11 cellular contexts compared by ENCODE assay signal in genomic region chr9:93185261-93186150, GRCh38. TPM values are rescaled to one million over a fixed set of nuclear protein-coding genes. Genes with fewer than 3 reads are reported as not detected.
DNase-seq lines count a peak whose midpoint lies in the region; ATAC-seq and TF ChIP-seq lines count a peak whose summit lies in the region.
"Had no signal": no experiment of that assay in that cellular context is flagged by ENCODE, and none has a peak within 500 bp of the region (broad histone marks: within the 10 kb centered on the region; RNA-seq: fewer than 3 reads in every experiment).

No MANE protein-coding gene starts in this region.

- POLR2A ChIA-PET in CD4-positive, alpha-beta T cell (lab: Charles Lee) = no interaction called here

- no peak for DNase-seq in CD4-positive, alpha-beta T cell
- DNase-seq in GM13976 (ENCODE audit: low spot score) = peak; percentile 33
- DNase-seq in dorsolateral prefrontal cortex = peak in 1 of 10 donors; percentile 44
- DNase-seq in middle frontal gyrus (ENCODE audit: extremely low spot score, low spot score) = no peak
- no peak for DNase-seq in KBM-7
- no peak for DNase-seq in NCI-H1436 treated with DMSO at 0.1 percent for 48 hours (lab: John Stamatoyannopoulos, UW)
- DNase-seq in dedifferentiated amniotic fluid mesenchymal stem cell (ENCODE audit: extremely low spot score) = no peak
- DNase-seq: MM.1S, SJCRH30 had no signal

- H3K4me3 ChIP-seq in dorsolateral prefrontal cortex = peak overlapping the region in 58 of 59 donors; percentile 19 to 78 (median 63)
- H3K4me3 ChIP-seq: lung, SJCRH30 had no signal

- H3K27ac ChIP-seq in CD4-positive, alpha-beta T cell (ENCODE audit: low read depth, low read length) = no peak overlapping the region
- H3K27ac ChIP-seq in dorsolateral prefrontal cortex = peak overlapping the region in 52 of 59 donors; percentile 16 to 88 (median 66)
- H3K27ac ChIP-seq: SJCRH30 had no signal

- ATAC-seq in CD4-positive, alpha-beta T cell (ENCODE audit: poor library complexity) = no peak

- no peaks in the 10 kb centered on the region for H3K9me3 Mint-ChIP-seq in CD4-positive, alpha-beta T cell
- no peaks in the 10 kb centered on the region for H3K9me3 Mint-ChIP-seq in nephron

- peak overlapping the region; percentile 74 for H3K4me3 Mint-ChIP-seq in CD4-positive, alpha-beta T cell
- peak overlapping the region; percentile 76 to 84 (median 82) for H3K4me3 Mint-ChIP-seq in nephron

- no peaks in the 10 kb centered on the region for H3K36me3 Mint-ChIP-seq in CD4-positive, alpha-beta T cell (ENCODE audit: low read depth)
- H3K36me3 Mint-ChIP-seq in nephron (ENCODE audit: low read depth) = no peaks in the 10 kb centered on the region

- no peaks in the 10 kb centered on the region for H3K9me3 ChIP-seq in CD4-positive, alpha-beta T cell (ENCODE audit: control insufficient read depth, low read length)
- H3K9me3 ChIP-seq: SJCRH30 had no signal

- intact Hi-C loops in CD4-positive, alpha-beta T cell (cut with DNase I, micrococcal nuclease) = no loop called here
- intact Hi-C loops in dorsolateral prefrontal cortex (cut with DNase I) = no loop called here

- no peak for TF ChIP-seq CTCF in CD4-positive, alpha-beta T cell (IDR thresholded peaks at IDR 0.05)
- TF ChIP-seq CTCF in GM13976 (IDR thresholded peaks at IDR 0.05; ENCODE audit: borderline replicate concordance, control extremely low read depth, extremely low read depth, insufficient read depth, missing control alignments) (no peak), dorsolateral prefrontal cortex (IDR thresholded peaks at IDR 0.05 in 54 of 56, conservative IDR thresholded peaks at IDR 0.05 in 2 of 56; ENCODE audit: low read depth in 1 of 56, partially characterized antibody in 56 of 56) (no peak), nephron (IDR thresholded peaks at IDR 0.05; ENCODE audit: unreplicated experiment in 3 of 3) (no peak)

- in situ Hi-C loops in GM13976 (cut with MboI; ENCODE audit: low sequenced_read_pairs, unreplicated experiment) (no loop called here), KBM-7 (cut with MboI; ENCODE audit: low pct_unique_long_range_greater_than_20kb, low sequenced_read_pairs) (no loop called here)

- no peak overlapping the region for H3K27ac Mint-ChIP-seq in CD4-positive, alpha-beta T cell
- H3K27ac Mint-ChIP-seq in nephron = peak overlapping the region; percentile 69 to 93 (median 84)

- H3K4me1 Mint-ChIP-seq in CD4-positive, alpha-beta T cell (ENCODE audit: low read depth) = peaks cover 5% of the 10 kb centered on the region
- peaks cover 28% of the 10 kb centered on the region for H3K4me1 Mint-ChIP-seq in nephron

- peaks cover 30% of the 10 kb centered on the region for H3K27me3 Mint-ChIP-seq in CD4-positive, alpha-beta T cell
- H3K27me3 Mint-ChIP-seq in nephron (ENCODE audit: low read depth) = peaks cover 40% of the 10 kb centered on the region

- CTCF ChIA-PET in CD4-positive, alpha-beta T cell (lab: Charles Lee) = no interaction called here

- H3K27me3 ChIP-seq in CD4-positive, alpha-beta T cell (ENCODE audit: control insufficient read depth, insufficient read depth, low read length) = peaks cover 26% of the 10 kb centered on the region
- H3K27me3 ChIP-seq in dorsolateral prefrontal cortex = peaks cover 0 to 24% (median 0%) of the 10 kb centered on the region in 45 donors

RNA-seq across cellular contexts. Expression of gene WNK2, which starts 1.6 kb away (rescaled TPM):
- total RNA-seq in CD4-positive, alpha-beta T cell = under 1 TPM; 0.19 to 0.22 TPM
- 100 to 1,000 TPM in 119 of 120 experiments, 10 to 100 TPM in 1; 78.8 to 241 (median 176) TPM for total RNA-seq in dorsolateral prefrontal cortex
- total RNA-seq: SJCRH30 had no signal

RNA-seq across cellular contexts. Expression of gene NINJ1, which starts 51.5 kb away (rescaled TPM):
- 10 to 100 TPM; 87.8 to 87.9 TPM for total RNA-seq in CD4-positive, alpha-beta T cell
- total RNA-seq in dorsolateral prefrontal cortex = 10 to 100 TPM; 22.7 to 61.9 (median 33.5) TPM

Comparison
In these comparisons a context has a peak if more than half of its experiments do, and no peak if none do; other contexts are left out.
1. RNA of gene WNK2, which starts 1.6 kb away (total RNA-seq): 78.8 to 241 TPM in dorsolateral prefrontal cortex; 0.19 to 0.22 TPM in CD4-positive, alpha-beta T cell; every median in the first group is over 10 times any median in the second.